Comparison of ENCODE assay signal across 9 cellular contexts in genomic region chr18:63073481-63073880, GRCh38.
DNase-seq lines count a peak whose midpoint lies in the region; ATAC-seq and TF ChIP-seq lines count a peak whose summit lies in the region.
"Had no signal": no experiment of that assay in that cellular context is flagged by ENCODE, and none has a peak within 500 bp of the region (broad histone marks: within the 10 kb centered on the region; RNA-seq: fewer than 3 reads in every experiment).

No MANE protein-coding gene starts in this region.

- ATAC-seq in GM19455 (IDR thresholded peaks at IDR 0.05; ENCODE audit: unreplicated experiment), result peak; percentile 44
- no peak for ATAC-seq in GM19328 (IDR thresholded peaks at IDR 0.05; ENCODE audit: unreplicated experiment)

- no peak for TF ChIP-seq POLR2A in erythroblast (IDR thresholded peaks at IDR 0.05; ENCODE audit: low read length)

- DNase-seq in Kasumi-1 (lab: John Stamatoyannopoulos, UW) (peak; percentile 21 to 39), erythroblast (lab: John Stamatoyannopoulos, UW) (peak; percentile 16 to 24)
- no peak for DNase-seq in activated CD8-positive, alpha-beta memory T cell treated with anti-CD3 and anti-CD28 coated beads for 24 hours
- no peak for DNase-seq in activated CD4-positive, CD25-positive, alpha-beta regulatory T cell (lab: John Stamatoyannopoulos, UW)
- DNase-seq: kidney glomerular epithelial cell, NCI-H1417 treated with DMSO at 0.1 percent for 48 hours had no signal

- TF ChIP-seq CTCF in GM12872 (IDR thresholded peaks at IDR 0.05; ENCODE audit: insufficient read depth, low read depth, low read length), result peak; percentile 63

Comparison
In these comparisons a context has a peak if more than half of its experiments do, and no peak if none do; other contexts are left out.
1. DNase-seq: peak in Kasumi-1 (2 of 2) and erythroblast (2 of 2); none in activated CD8-positive, alpha-beta memory T cell treated with anti-CD3 and anti-CD28 coated beads for 24 hours (single experiment) and activated CD4-positive, CD25-positive, alpha-beta regulatory T cell (0 of 4).